8 cellular contexts compared by ENCODE assay signal in genomic region chr7:55951637-55952351, GRCh38. TPM values are rescaled to one million over a fixed set of nuclear protein-coding genes. Genes with fewer than 3 reads are reported as not detected.
DNase-seq lines count a peak whose midpoint lies in the region; ATAC-seq and TF ChIP-seq lines count a peak whose summit lies in the region.

Gene MRPS17 (plus strand): TSS chr7:55951877. CDS start chr7:55953196, 1,319 bp downstream.

- peaks cover 21% of the 10 kb centered on the region for H3K79me2 ChIP-seq in GM23248 (ENCODE audit: insufficient read depth)
- H3K79me2 ChIP-seq in fibroblast of lung (ENCODE audit: control insufficient read depth, insufficient read depth, low read length): peaks cover 12% of the 10 kb centered on the region

- H3K36me3 Mint-ChIP-seq in naive thymus-derived CD4-positive, alpha-beta T cell: peaks cover 5 to 15% (median 9%) of the 10 kb centered on the region in 5 donors
- H3K36me3 Mint-ChIP-seq in stimulated activated naive B cell treated with anti-CD40 and anti-IgM and Interleukin-4, amounts not matched to agents 10 μg/mL and 1 μg/mL and 100 μg/mL, for 72 hours: peaks cover 15 to 25% of the 10 kb centered on the region in 2 donors

- peak; percentile 100 for ATAC-seq in naive thymus-derived CD4-positive, alpha-beta T cell
- peak; percentile 100 for ATAC-seq in stimulated activated naive B cell treated with anti-CD40 and anti-IgM and Interleukin-4, amounts not matched to agents 10 μg/mL and 1 μg/mL and 100 μg/mL, for 72 hours (replicated peaks)

- H3K27me3 Mint-ChIP-seq in naive thymus-derived CD4-positive, alpha-beta T cell: peaks cover 0 to 2% (median 0%) of the 10 kb centered on the region in 5 donors
- no peaks in the 10 kb centered on the region for H3K27me3 Mint-ChIP-seq in stimulated activated naive B cell treated with anti-CD40 and anti-IgM and Interleukin-4, amounts not matched to agents 10 μg/mL and 1 μg/mL and 100 μg/mL, for 72 hours

- no peaks in the 10 kb centered on the region for H4K20me1 ChIP-seq in GM23248 (ENCODE audit: insufficient read depth)
- no peaks in the 10 kb centered on the region for H4K20me1 ChIP-seq in fibroblast of lung (ENCODE audit: control insufficient read depth, extremely low read depth, insufficient read depth, low read length)

- H3K4me3 ChIP-seq in GM23248: peak within 1 kb of the TSS; percentile 100
- H3K4me3 ChIP-seq in fibroblast of lung (replicated peaks in 1 of 4; ENCODE audit: control extremely low read depth in 1 of 4, insufficient read depth in 1 of 4, low read depth in 3 of 4, low read length in 4 of 4): peak within 1 kb of the TSS; percentile 78 to 99 (median 85)
- peak within 1 kb of the TSS; percentile 68 for H3K4me3 ChIP-seq in naive thymus-derived CD4-positive, alpha-beta T cell (ENCODE audit: low read length)

- H3K4me1 ChIP-seq in GM23248 (ENCODE audit: insufficient read depth) (no peaks in the 10 kb centered on the region), fibroblast of lung (ENCODE audit: control insufficient read depth, extremely low read depth, insufficient read depth, low read length) (no peaks in the 10 kb centered on the region)
- peaks cover 0 to 4% of the 10 kb centered on the region in 2 donors for H3K4me1 ChIP-seq in naive thymus-derived CD4-positive, alpha-beta T cell (ENCODE audit: control insufficient read depth in 2 of 2, insufficient read depth in 2 of 2, low read length in 2 of 2)

- H3K27ac ChIP-seq in GM23248 (peak within 1 kb of the TSS; percentile 27; the same call in 1 of the 2 replicates), fibroblast of lung (ENCODE audit: insufficient read depth, low read length) (peak within 1 kb of the TSS; percentile 63)
- peak within 1 kb of the TSS; percentile 86 for H3K27ac ChIP-seq in naive thymus-derived CD4-positive, alpha-beta T cell (ENCODE audit: low read depth, low read length)

- CTCF ChIA-PET in naive thymus-derived CD4-positive, alpha-beta T cell (lab: Charles Lee): interaction anchor here (0.7 to 1.1 kb wide), 2 partner anchors 10 to 478 kb away, joined by 3 to 8 read pairs; no protein-coding TSS in a partner anchor

- peak within 1 kb of the TSS; percentile 92 to 98 (median 96) for H3K27ac Mint-ChIP-seq in naive thymus-derived CD4-positive, alpha-beta T cell
- H3K27ac Mint-ChIP-seq in stimulated activated naive B cell treated with anti-CD40 and anti-IgM and Interleukin-4, amounts not matched to agents 10 μg/mL and 1 μg/mL and 100 μg/mL, for 72 hours: peak within 1 kb of the TSS; percentile 97

- TF ChIP-seq CTCF in fibroblast of lung (conservative IDR thresholded peaks at IDR 0.05 in 1 of 2, IDR thresholded peaks at IDR 0.05 in 1 of 2; ENCODE audit: low read depth in 1 of 2, low read length in 2 of 2): no peak

- POLR2A ChIA-PET in naive thymus-derived CD4-positive, alpha-beta T cell (lab: Charles Lee): interaction anchor here (0.6 kb wide), 1 partner anchor 12 kb away, joined by 5 read pairs; no protein-coding TSS in a partner anchor

- peak within 1 kb of the TSS; percentile 84 to 99 (median 96) for H3K4me3 Mint-ChIP-seq in naive thymus-derived CD4-positive, alpha-beta T cell
- peak within 1 kb of the TSS; percentile 93 to 94 for H3K4me3 Mint-ChIP-seq in stimulated activated naive B cell treated with anti-CD40 and anti-IgM and Interleukin-4, amounts not matched to agents 10 μg/mL and 1 μg/mL and 100 μg/mL, for 72 hours

- H3K36me3 ChIP-seq in GM23248 (ENCODE audit: low read depth) (no peaks in the 10 kb centered on the region; the same call in 1 of the 2 replicates), fibroblast of lung (ENCODE audit: control insufficient read depth, insufficient read depth, low read length) (no peaks in the 10 kb centered on the region)
- peaks cover 0 to 7% (median 0%) of the 10 kb centered on the region in 3 experiments for H3K36me3 ChIP-seq in naive thymus-derived CD4-positive, alpha-beta T cell (ENCODE audit: control insufficient read depth in 2 of 3, insufficient read depth in 3 of 3, low read length in 3 of 3)

- H3F3A ChIP-seq in GM23248 (ENCODE audit: insufficient read depth): no peaks in the 10 kb centered on the region

- H3K4me1 Mint-ChIP-seq in naive thymus-derived CD4-positive, alpha-beta T cell: peaks cover 10 to 33% (median 24%) of the 10 kb centered on the region in 7 donors
- H3K4me1 Mint-ChIP-seq in stimulated activated naive B cell treated with anti-CD40 and anti-IgM and Interleukin-4, amounts not matched to agents 10 μg/mL and 1 μg/mL and 100 μg/mL, for 72 hours: peaks cover 14 to 31% of the 10 kb centered on the region in 2 donors

- H3K27me3 ChIP-seq in GM23248 (replicated peaks; ENCODE audit: insufficient read depth) (no peaks in the 10 kb centered on the region), fibroblast of lung (ENCODE audit: control insufficient read depth, insufficient read depth, low read length) (no peaks in the 10 kb centered on the region)
- no peaks in the 10 kb centered on the region for H3K27me3 ChIP-seq in naive thymus-derived CD4-positive, alpha-beta T cell (ENCODE audit: control insufficient read depth in 2 of 2, insufficient read depth in 2 of 2, low read length in 2 of 2)

- intact Hi-C loops in naive thymus-derived CD4-positive, alpha-beta T cell (cut with micrococcal nuclease): loop anchor here (1.0 to 5.0 kb wide), 8 partner anchors 13 to 1194 kb away; partner anchors contain the start of genes CCT6A (in 2 of the 2), CHCHD2 (in 2 of the 2), NIPSNAP2 (in 2 of the 2) and PSPH (in 2 of the 2)

- DNase-seq in Daoy (ENCODE audit: low read depth): peak; percentile 98
- DNase-seq in GM23248: peak; percentile 93
- DNase-seq in Kasumi-1 (lab: John Stamatoyannopoulos, UW): peak; percentile 95 to 97
- DNase-seq in RPMI8226: peak; percentile 96
- DNase-seq in activated T-helper 1 cell treated with anti-CD3 and anti-CD28 coated beads, Interleukin-2, amount 50 U/mL, for 16 hours (ENCODE audit: low read depth in 1 of 2, low spot score in 1 of 2): peak; percentile 85 to 89
- DNase-seq in fibroblast of lung (ENCODE audit: low read depth in 2 of 2): peak; percentile 83 to 84
- peak; percentile 86 to 96 (median 94) for DNase-seq in naive thymus-derived CD4-positive, alpha-beta T cell
- peak; percentile 93 for DNase-seq in stimulated activated naive B cell treated with anti-CD40 and anti-IgM and Interleukin-4, amounts not matched to agents 10 μg/mL and 1 μg/mL and 100 μg/mL, for 72 hours

- no peaks in the 10 kb centered on the region for H3K9me2 ChIP-seq in GM23248 (ENCODE audit: insufficient read depth)

- no peaks in the 10 kb centered on the region for H3K9me3 ChIP-seq in GM23248 (ENCODE audit: low read depth)
- no peaks in the 10 kb centered on the region for H3K9me3 ChIP-seq in fibroblast of lung (ENCODE audit: control insufficient read depth, insufficient read depth, low read depth, low read length)
- no peaks in the 10 kb centered on the region for H3K9me3 ChIP-seq in naive thymus-derived CD4-positive, alpha-beta T cell (ENCODE audit: control insufficient read depth in 2 of 3, low read length in 3 of 3)

- peak within 1 kb of the TSS; percentile 94 for H3K4me2 ChIP-seq in GM23248 (ENCODE audit: unreplicated experiment)
- peak within 1 kb of the TSS; percentile 73 for H3K4me2 ChIP-seq in fibroblast of lung (ENCODE audit: extremely low read depth, insufficient read depth, low read length)

- H3K9ac ChIP-seq in GM23248: peak within 1 kb of the TSS; percentile 88
- peak within 1 kb of the TSS; percentile 78 for H3K9ac ChIP-seq in fibroblast of lung (ENCODE audit: insufficient read depth, low read length)

- 2% methylated on average over 48 to 53 of the region's 53 CpGs for WGBS in GM23248 (ENCODE audit: low coverage in 1 of 2, low lambda C conversion rate in 2 of 2, missing lambda C conversion rate in 2 of 2), 2 experiments

- peaks cover 0 to 2% (median under 1%) of the 10 kb centered on the region in 11 donors for H3K9me3 Mint-ChIP-seq in naive thymus-derived CD4-positive, alpha-beta T cell
- H3K9me3 Mint-ChIP-seq in stimulated activated naive B cell treated with anti-CD40 and anti-IgM and Interleukin-4, amounts not matched to agents 10 μg/mL and 1 μg/mL and 100 μg/mL, for 72 hours: no peaks in the 10 kb centered on the region

- H2AFZ ChIP-seq in GM23248: peak within 1 kb of the TSS; percentile 99
- H2AFZ ChIP-seq in fibroblast of lung (ENCODE audit: low read length): peak within 1 kb of the TSS; percentile 83

- in situ Hi-C loops in GM23248 (cut with MboI): loop anchor here (25.0 kb wide), 1 partner anchor 314 kb away; no protein-coding TSS in a partner anchor

RNA-seq across cellular contexts. Expression of gene MRPS17, which starts in this region (rescaled TPM):
- total RNA-seq in Daoy (2014; rRNA removed; shearing (Covaris generic)): 40.0 and 55.8 TPM in 2 replicates
- 10.3 and 10.4 TPM in 2 replicates for total RNA-seq in GM23248 (2014; rRNA removed; shearing (Covaris generic))
- polyA plus RNA-seq in GM23248 (2016; fragmentation: Nextera tagmentation; extraction: Ambion mirVana) (22.2 and 22.3 TPM in 2 replicates), fibroblast of lung (14.6 and 19.4 TPM in 2 replicates)
- total RNA-seq in fibroblast of lung: 17.5 and 20.8 TPM in 2 replicates
- polyA plus RNA-seq in fibroblast of lung (2012): 16.2 and 23.1 TPM in 2 replicates
- polyA minus RNA-seq in fibroblast of lung (ENCODE audit: low replicate concordance): 6.7 and 8.0 TPM in 2 replicates
- total RNA-seq in naive thymus-derived CD4-positive, alpha-beta T cell: 10 to 100 TPM in 4 of 5 experiments, 1 to 10 TPM in 1; 8.3 to 16.7 (median 12.0) TPM
- polyA plus RNA-seq in naive thymus-derived CD4-positive, alpha-beta T cell: 10 to 100 TPM; 13.3 to 17.0 TPM

Comparison
In these comparisons a context has a peak if more than half of its experiments do, and no peak if none do; other contexts are left out.
1. Peak in every context shown above with its lines: DNase-seq, ATAC-seq, H3K4me3 ChIP-seq and H3K27ac ChIP-seq.
2. H3K27ac ChIP-seq: peak in every context shown above with its lines; median percentile 86 in naive thymus-derived CD4-positive, alpha-beta T cell; 63 in fibroblast of lung; 27 in GM23248.